In genomic region chr14:54818201-54819133, GRCh38 we compare ENCODE assay signal across 1 cellular context.
TF ChIP-seq lines count a peak whose summit lies in the region.

No MANE protein-coding gene starts in this region.

TF ChIP-seq in IMR-90, 13 proteins besides CTCF, POLR2A, EP300 and RAD21 (continued from another document):
- TF ChIP-seq ELK1 (IDR thresholded peaks at IDR 0.05; ENCODE audit: borderline replicate concordance, low read depth, low read length) (no peak), MAZ (IDR thresholded peaks at IDR 0.05; ENCODE audit: borderline replicate concordance, low read depth, low read length) (no peak), SMC3 (IDR thresholded peaks at IDR 0.05; ENCODE audit: low read depth, low read length) (no peak), RCOR1 (IDR thresholded peaks at IDR 0.05; ENCODE audit: insufficient replicate concordance, low read length) (no peak)
